In genomic region chr4:75686346-75686745, GRCh38 we compare ENCODE assay signal across 14 cellular contexts. TPM values are rescaled to one million over a fixed set of nuclear protein-coding genes. Genes with fewer than 3 reads are reported as not detected.
DNase-seq lines count a peak whose midpoint lies in the region; ATAC-seq and TF ChIP-seq lines count a peak whose summit lies in the region.
"Had no signal": no experiment of that assay in that cellular context is flagged by ENCODE, and none has a peak within 500 bp of the region (broad histone marks: within the 10 kb centered on the region; RNA-seq: fewer than 3 reads in every experiment).

No MANE protein-coding gene starts in this region.

- no peak for DNase-seq in activated CD4-positive, CD25-positive, alpha-beta regulatory T cell treated with anti-CD3 and anti-CD28 coated beads, Interleukin-2, amount 50 U/mL, for 72 hours
- peak; percentile 12 for DNase-seq in MV-4-11 (lab: John Stamatoyannopoulos, UW)
- peak; percentile 29 for DNase-seq in central memory CD4-positive, alpha-beta T cell
- DNase-seq in stimulated activated CD4-positive, alpha-beta T cell treated with anti-CD3 and anti-CD28 coated beads, Interleukin-2, amount 100 ng/mL, for 24 hours = peak; percentile 7 to 27
- DNase-seq in KBM-7 = no peak
- DNase-seq: amygdala, heart right ventricle, NCI-H2081 treated with DMSO at 0.1 percent for 48 hours had no signal

- no peak for TF ChIP-seq POLR2A in gastroesophageal sphincter (IDR thresholded peaks at IDR 0.05)

- no peaks in the 10 kb centered on the region for H3K27me3 ChIP-seq in gastroesophageal sphincter
- H3K27me3 ChIP-seq: heart right ventricle had no signal

- ATAC-seq in activated CD4-positive, CD25-positive, alpha-beta regulatory T cell treated with anti-CD3 and anti-CD28 coated beads, Interleukin-2, amount 50 U/mL, for 24 hours = peak; percentile 58 to 64
- no peak for ATAC-seq in GM21381 (IDR thresholded peaks at IDR 0.05; ENCODE audit: unreplicated experiment)
- no peak for ATAC-seq in gastroesophageal sphincter
- ATAC-seq: Right ventricle myocardium inferior had no signal

- no peaks in the 10 kb centered on the region for H3K9me3 ChIP-seq in gastroesophageal sphincter
- H3K9me3 ChIP-seq: prostate gland had no signal

- H3K4me3 ChIP-seq in gastroesophageal sphincter = no peak overlapping the region
- H3K4me3 ChIP-seq: heart right ventricle, prostate gland had no signal

- 72% methylated on average over 2 of the region's 3 CpGs; no CpG with 5 or more reads in 1 of the 2 donors for WGBS in gastroesophageal sphincter (ENCODE audit: low coverage in 1 of 2), 2 donors

- H3K4me1 ChIP-seq in gastroesophageal sphincter = peaks cover 0 to 16% (median 2%) of the 10 kb centered on the region in 3 donors
- H3K4me1 ChIP-seq: prostate gland had no signal

- no peak for TF ChIP-seq EP300 in gastroesophageal sphincter (IDR thresholded peaks at IDR 0.05)

- in situ Hi-C loops in KBM-7 (cut with MboI; ENCODE audit: low pct_unique_long_range_greater_than_20kb, low sequenced_read_pairs) = no loop called here

- no peak for TF ChIP-seq CTCF in gastroesophageal sphincter (IDR thresholded peaks at IDR 0.05)

- H3K27ac ChIP-seq in gastroesophageal sphincter = peak overlapping the region in 1 of 4 donors; percentile 24
- H3K27ac ChIP-seq: prostate gland had no signal

- no peaks in the 10 kb centered on the region for H3K36me3 ChIP-seq in gastroesophageal sphincter
- H3K36me3 ChIP-seq: heart right ventricle, prostate gland had no signal

RNA-seq across cellular contexts. Expression of gene G3BP2, which starts 13.1 kb away (rescaled TPM):
- total RNA-seq in gastroesophageal sphincter = 100 to 1,000 TPM in 3 of 4 donors, 10 to 100 TPM in 1; 98.6 to 152 (median 129) TPM

RNA-seq across cellular contexts. Expression of gene USO1, which starts 38.0 kb away (rescaled TPM):
- total RNA-seq in gastroesophageal sphincter = 100 to 1,000 TPM in 1 of 4 donors, 10 to 100 TPM in 3; 74.4 to 111 (median 87.9) TPM

RNA-seq across cellular contexts. Expression of gene CDKL2, which starts 56.0 kb away (rescaled TPM):
- 1 to 10 TPM; 3.9 to 8.1 (median 6.0) TPM for total RNA-seq in gastroesophageal sphincter
- total RNA-seq: A172 had no signal

Comparison
In these comparisons a context has a peak if more than half of its experiments do, and no peak if none do; other contexts are left out.
1. ATAC-seq: peak in activated CD4-positive, CD25-positive, alpha-beta regulatory T cell treated with anti-CD3 and anti-CD28 coated beads, Interleukin-2, amount 50 U/mL, for 24 hours (2 of 2); none in GM21381 (single experiment) and gastroesophageal sphincter (single experiment).
2. DNase-seq: peak in MV-4-11 (single experiment), central memory CD4-positive, alpha-beta T cell (single experiment) and stimulated activated CD4-positive, alpha-beta T cell treated with anti-CD3 and anti-CD28 coated beads, Interleukin-2, amount 100 ng/mL, for 24 hours (2 of 2); none in activated CD4-positive, CD25-positive, alpha-beta regulatory T cell treated with anti-CD3 and anti-CD28 coated beads, Interleukin-2, amount 50 U/mL, for 72 hours (single experiment) and KBM-7 (single experiment).